2 cellular contexts compared by ENCODE assay signal in genomic region chr12:109130755-109131521, GRCh38.
A peak's percentile ranks its signal among the peaks of the same experiment; 100 is the strongest.
TF ChIP-seq lines count a peak whose summit lies in the region.

No MANE protein-coding gene starts in this region.

TF ChIP-seq in liver, 16 proteins besides CTCF, POLR2A, EP300 and RAD21:
- peak; percentile 20 for TF ChIP-seq YY1 (IDR thresholded peaks at IDR 0.05)
- no peak for TF ChIP-seq GABPA (IDR thresholded peaks at IDR 0.05 in 1 of 2, conservative IDR thresholded peaks at IDR 0.05 in 1 of 2)
- peak; percentile 50 for TF ChIP-seq SP1 (IDR thresholded peaks at IDR 0.05)
- no peak for TF ChIP-seq EGR1 (IDR thresholded peaks at IDR 0.05; ENCODE audit: low read depth in 2 of 2)
- peak; percentile 49 for TF ChIP-seq REST (IDR thresholded peaks at IDR 0.05)
- peak; percentile 72 for TF ChIP-seq ATF3 (IDR thresholded peaks at IDR 0.05)
- no peak for TF ChIP-seq JUND (IDR thresholded peaks at IDR 0.05)
- peak; percentile 80 for TF ChIP-seq TAF1 (conservative IDR thresholded peaks at IDR 0.05)
- TF ChIP-seq HNF4G (IDR thresholded peaks at IDR 0.05), result no peak
- no peak for TF ChIP-seq FOXA2 (IDR thresholded peaks at IDR 0.05)
- TF ChIP-seq MAX (IDR thresholded peaks at IDR 0.05), result peak; percentile 48
- peak; percentile 63 to 65 for TF ChIP-seq HNF4A (conservative IDR thresholded peaks at IDR 0.05)
- TF ChIP-seq RXRA (IDR thresholded peaks at IDR 0.05), result peak; percentile 50 to 60
- TF ChIP-seq NR2F2 (IDR thresholded peaks at IDR 0.05), result peak; percentile 2
- TF ChIP-seq FOXA1 (IDR thresholded peaks at IDR 0.05), result no peak
- no peak for TF ChIP-seq ZBTB33 (IDR thresholded peaks at IDR 0.05)
TF ChIP-seq in liver: peak in this region for 9.

TF ChIP-seq in HepG2, 621 proteins besides CTCF, POLR2A, EP300 and RAD21:
- TF ChIP-seq ZNF292 (CRISPR knock-in tag; IDR thresholded peaks at IDR 0.05; ENCODE audit: borderline replicate concordance, low read depth) (no peak), ARNTL (CRISPR knock-in tag; IDR thresholded peaks at IDR 0.05) (no peak), ATF2 (CRISPR knock-in tag; IDR thresholded peaks at IDR 0.05) (no peak), ZNF616 (CRISPR knock-in tag; IDR thresholded peaks at IDR 0.05; ENCODE audit: low read depth) (no peak), CHCHD3 (CRISPR knock-in tag; IDR thresholded peaks at IDR 0.05) (no peak), ZNF546 (CRISPR knock-in tag; conservative IDR thresholded peaks at IDR 0.05) (no peak)
